ENCODE assay signal across 30 cellular contexts in the genomic region with DNA sequence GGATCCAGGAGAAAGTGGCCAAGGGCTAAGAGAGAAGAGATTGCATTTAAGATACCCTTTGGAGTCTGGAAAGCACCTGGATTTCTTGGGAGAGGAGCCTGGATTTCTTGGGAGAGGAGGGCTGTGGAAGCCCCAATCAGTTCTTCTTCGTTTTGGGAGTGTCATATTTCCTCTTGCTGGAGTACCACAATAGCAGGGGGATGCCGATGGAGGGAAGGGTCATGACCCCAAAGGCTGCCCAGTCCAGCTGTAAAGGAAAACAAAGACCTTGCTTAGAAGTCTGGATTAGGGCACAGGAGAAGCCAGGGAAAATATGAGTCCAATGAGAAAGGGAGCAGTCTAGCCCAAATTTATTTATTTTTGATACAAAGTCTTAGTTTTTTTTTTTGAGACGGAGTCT. TPM values are rescaled to one million over a fixed set of nuclear protein-coding genes. Genes with fewer than 3 reads are reported as not detected.
DNase-seq lines count a peak whose midpoint lies in the region; ATAC-seq and TF ChIP-seq lines count a peak whose summit lies in the region.
"Had no signal": no experiment of that assay in that cellular context is flagged by ENCODE, and none has a peak within 500 bp of the region (broad histone marks: within the 10 kb centered on the region; RNA-seq: fewer than 3 reads in every experiment).

No MANE protein-coding gene starts in this region.

- peak overlapping the region; percentile 42 for H3K27ac Mint-ChIP-seq in activated naive CD4-positive, alpha-beta T cell treated with anti-CD3 and anti-CD28 coated beads, Interleukin-2, amount 10 ng/mL, durations not matched to agents 7 days and 5 days
- H3K27ac Mint-ChIP-seq in activated naive CD4-positive, alpha-beta T cell treated with anti-CD3 and anti-CD28 coated beads, Interleukin-2, amount 50 U/mL, for 72 hours = peak overlapping the region in 1 of 2 donors; percentile 35
- peak overlapping the region in 2 of 3 experiments; percentile 49 to 91; a peak in 4 of 7 replicates for H3K27ac Mint-ChIP-seq in H9
- no peak overlapping the region for H3K27ac Mint-ChIP-seq in activated T-helper 1 cell treated with anti-CD3 and anti-CD28 coated beads, Interleukin-12 subunit alpha, Interleukin-12 subunit beta, Interleukin-2, Interleukin-4 antibody, amounts not matched to agents 30 ng/mL and 10 ng/mL and 1 ng/mL, durations not matched to agents 14 hours and 24 hours and 36 hours
- H3K27ac Mint-ChIP-seq: activated T-cell treated with anti-CD3 and anti-CD28 coated beads, Interleukin-2, amount 50 U/mL, for 72 hours had no signal

- no peaks in the 10 kb centered on the region for H3K79me2 ChIP-seq in H9 (ENCODE audit: insufficient read depth, low read length)

- H3K23ac ChIP-seq in H9 (ENCODE audit: insufficient read length, low read depth, low read length) (no peak overlapping the region), neuronal stem cell (ENCODE audit: low read depth, low read length, poor library complexity) (no peak overlapping the region)

- H2BK20ac ChIP-seq in H9 (ENCODE audit: low read depth, low read length, poor library complexity, severe bottlenecking) = no peak overlapping the region

- no peak overlapping the region for H3T11ph ChIP-seq in H9 (ENCODE audit: low read length)

- CTCF ChIA-PET in activated naive CD4-positive, alpha-beta T cell treated with anti-CD3 and anti-CD28 coated beads, Interleukin-2, amount 10 ng/mL, durations not matched to agents 7 days and 5 days (lab: Charles Lee) = interaction anchor here (0.9 kb wide), 1 partner anchor 20 kb away, joined by 5 read pairs; no protein-coding TSS in a partner anchor

- no peak overlapping the region for H2BK5ac ChIP-seq in H9 (ENCODE audit: insufficient read length, low read length)
- H2BK5ac ChIP-seq in neuronal stem cell (ENCODE audit: low read length) = no peak overlapping the region

- H3K27me3 ChIP-seq in H9 (ENCODE audit: insufficient read depth, low read length) = no peaks in the 10 kb centered on the region
- H3K27me3 ChIP-seq in ectodermal cell (ENCODE audit: control insufficient read depth, insufficient read depth, low read length, poor library complexity, severe bottlenecking) = no peaks in the 10 kb centered on the region
- H3K27me3 ChIP-seq in neuronal stem cell (ENCODE audit: control insufficient read depth in 3 of 3, insufficient read depth in 3 of 3, low read depth in 1 of 3, low read length in 3 of 3) = no peaks in the 10 kb centered on the region
- H3K27me3 ChIP-seq: BE2C, spleen had no signal

- no peaks in the 10 kb centered on the region for H3K23me2 ChIP-seq in H9 (ENCODE audit: insufficient read length, low read depth, low read length, poor library complexity, severe bottlenecking)

- H3K4me2 ChIP-seq in H9 (ENCODE audit: insufficient read depth, insufficient read length, low read length) = no peak overlapping the region
- H3K4me2 ChIP-seq in neuronal stem cell (ENCODE audit: insufficient read depth, low read length, poor library complexity, severe bottlenecking) = peak overlapping the region; percentile 29
- H3K4me2 ChIP-seq: A549 had no signal

- peaks cover 56% of the 10 kb centered on the region for H3K36me3 Mint-ChIP-seq in activated naive CD4-positive, alpha-beta T cell treated with anti-CD3 and anti-CD28 coated beads, Interleukin-2, amount 10 ng/mL, durations not matched to agents 7 days and 5 days
- H3K36me3 Mint-ChIP-seq in activated naive CD4-positive, alpha-beta T cell treated with anti-CD3 and anti-CD28 coated beads, Interleukin-2, amount 50 U/mL, for 72 hours = no peaks in the 10 kb centered on the region
- H3K36me3 Mint-ChIP-seq in H9 (ENCODE audit: insufficient read depth in 1 of 3, low read depth in 3 of 3) = peaks cover 29 to 58% (median 47%) of the 10 kb centered on the region in 3 experiments; a peak in 6 of 7 replicates
- peaks cover 52% of the 10 kb centered on the region for H3K36me3 Mint-ChIP-seq in activated T-helper 1 cell treated with anti-CD3 and anti-CD28 coated beads, Interleukin-12 subunit alpha, Interleukin-12 subunit beta, Interleukin-2, Interleukin-4 antibody, amounts not matched to agents 30 ng/mL and 10 ng/mL and 1 ng/mL, durations not matched to agents 14 hours and 24 hours and 36 hours (ENCODE audit: low read depth)

- ATAC-seq in activated naive CD4-positive, alpha-beta T cell treated with anti-CD3 and anti-CD28 coated beads, Interleukin-2, amount 50 U/mL, for 72 hours = no peak
- no peak for ATAC-seq in HG02571 (IDR thresholded peaks at IDR 0.05; ENCODE audit: unreplicated experiment)
- ATAC-seq: activated T-cell treated with anti-CD3 and anti-CD28 coated beads, Interleukin-2, amount 50 U/mL, for 72 hours; left lobe of liver; naive thymus-derived CD4-positive, alpha-beta T cell; SK-N-SH treated with all-trans-retinoic acid at 6 μM for 48 hours had no signal

- H2AK5ac ChIP-seq in H9 (ENCODE audit: insufficient read length, low read length) = no peak overlapping the region
- no peak overlapping the region for H2AK5ac ChIP-seq in neuronal stem cell (ENCODE audit: low read depth, low read length)

- H4K20me1 ChIP-seq in H9 (ENCODE audit: control insufficient read depth, insufficient read depth, insufficient read length) = no peaks in the 10 kb centered on the region

- H3K4ac ChIP-seq in H9 (ENCODE audit: low read depth, low read length) (no peak overlapping the region), neuronal stem cell (ENCODE audit: low read length) (no peak overlapping the region)

- no peak overlapping the region for H4K8ac ChIP-seq in H9 (replicated peaks; ENCODE audit: insufficient read length, low read depth, low read length)
- H4K8ac ChIP-seq in neuronal stem cell (ENCODE audit: low read depth, low read length) = no peak overlapping the region

- H3K18ac ChIP-seq in H9 (ENCODE audit: insufficient read length, low read depth, low read length) = no peak overlapping the region
- no peak overlapping the region for H3K18ac ChIP-seq in neuronal stem cell (ENCODE audit: low read length)

- no peaks in the 10 kb centered on the region for H3K9me3 ChIP-seq in H9 (ENCODE audit: control insufficient read depth, low read depth, low read length)
- H3K9me3 ChIP-seq in ectodermal cell (ENCODE audit: control insufficient read depth, low read length) = no peaks in the 10 kb centered on the region
- no peaks in the 10 kb centered on the region for H3K9me3 ChIP-seq in neuronal stem cell (replicated peaks in 1 of 2; ENCODE audit: control insufficient read depth in 2 of 2, insufficient read depth in 1 of 2, low read depth in 1 of 2, low read length in 2 of 2)
- H3K9me3 ChIP-seq: A549, BE2C, spleen had no signal

- WGBS in H9 (ENCODE audit: extremely low coverage, insufficient read length, low lambda C conversion rate) = no CpG with 5 or more reads among the region's 3 CpGs
- 43 to 51% methylated on average over 3 of the region's 3 CpGs for WGBS in ectodermal cell, 2 experiments
- WGBS in neuronal stem cell (ENCODE audit: extremely low coverage in 2 of 2, insufficient read length in 2 of 2, insufficient replicate concordance in 1 of 2), 2 donors = no CpG with 5 or more reads among the region's 3 CpGs

- H3K4me3 Mint-ChIP-seq in activated naive CD4-positive, alpha-beta T cell treated with anti-CD3 and anti-CD28 coated beads, Interleukin-2, amount 10 ng/mL, durations not matched to agents 7 days and 5 days = no peak overlapping the region
- H3K4me3 Mint-ChIP-seq in H9 = no peak overlapping the region
- no peak overlapping the region for H3K4me3 Mint-ChIP-seq in activated T-helper 1 cell treated with anti-CD3 and anti-CD28 coated beads, Interleukin-12 subunit alpha, Interleukin-12 subunit beta, Interleukin-2, Interleukin-4 antibody, amounts not matched to agents 30 ng/mL and 10 ng/mL and 1 ng/mL, durations not matched to agents 14 hours and 24 hours and 36 hours
- H3K4me3 Mint-ChIP-seq: activated naive CD4-positive, alpha-beta T cell treated with anti-CD3 and anti-CD28 coated beads for 36 hours; activated T-cell treated with anti-CD3 and anti-CD28 coated beads, Interleukin-2, amount 50 U/mL, for 72 hours; naive thymus-derived CD4-positive, alpha-beta T cell; type B pancreatic cell had no signal

- no peak overlapping the region for H4K5ac ChIP-seq in H9 (ENCODE audit: insufficient read length, low read depth, low read length)

- H3K27ac ChIP-seq in H9 (ENCODE audit: insufficient read length, low read depth, low read length) = no peak overlapping the region
- peak overlapping the region; percentile 17 for H3K27ac ChIP-seq in ectodermal cell (ENCODE audit: insufficient read depth, low read depth, low read length, poor library complexity, severe bottlenecking)
- H3K27ac ChIP-seq in neuronal stem cell (replicated peaks; ENCODE audit: low read length) = peak overlapping the region; percentile 81
- H3K27ac ChIP-seq: A549 had no signal

- peaks cover 29% of the 10 kb centered on the region for H3K4me1 Mint-ChIP-seq in activated naive CD4-positive, alpha-beta T cell treated with anti-CD3 and anti-CD28 coated beads, Interleukin-2, amount 10 ng/mL, durations not matched to agents 7 days and 5 days
- peaks cover 4 to 8% of the 10 kb centered on the region in 2 experiments; a peak in 3 of 4 replicates for H3K4me1 Mint-ChIP-seq in H9
- peaks cover 31% of the 10 kb centered on the region for H3K4me1 Mint-ChIP-seq in activated T-helper 1 cell treated with anti-CD3 and anti-CD28 coated beads, Interleukin-12 subunit alpha, Interleukin-12 subunit beta, Interleukin-2, Interleukin-4 antibody, amounts not matched to agents 30 ng/mL and 10 ng/mL and 1 ng/mL, durations not matched to agents 14 hours and 24 hours and 36 hours (ENCODE audit: low read depth)

- H2BK12ac ChIP-seq in H9 (ENCODE audit: insufficient read length, low read depth, low read length) (no peak overlapping the region), neuronal stem cell (ENCODE audit: low read length) (no peak overlapping the region)

- H3K4me1 ChIP-seq in H9 (ENCODE audit: insufficient read depth, low read length) = no peaks in the 10 kb centered on the region
- H3K4me1 ChIP-seq in ectodermal cell (ENCODE audit: control insufficient read depth, insufficient read depth, low read length) = peaks cover 17% of the 10 kb centered on the region
- peaks cover 8 to 21% of the 10 kb centered on the region in 2 donors for H3K4me1 ChIP-seq in neuronal stem cell (ENCODE audit: control insufficient read depth in 2 of 2, insufficient read depth in 1 of 2, low read depth in 1 of 2, low read length in 2 of 2)
- H3K4me1 ChIP-seq: BE2C had no signal

- no peaks in the 10 kb centered on the region for H3K9me3 Mint-ChIP-seq in activated naive CD4-positive, alpha-beta T cell treated with anti-CD3 and anti-CD28 coated beads, Interleukin-2, amount 10 ng/mL, durations not matched to agents 7 days and 5 days
- no peaks in the 10 kb centered on the region for H3K9me3 Mint-ChIP-seq in activated naive CD4-positive, alpha-beta T cell treated with anti-CD3 and anti-CD28 coated beads, Interleukin-2, amount 50 U/mL, for 72 hours
- H3K9me3 Mint-ChIP-seq in H9 = no peaks in the 10 kb centered on the region
- no peaks in the 10 kb centered on the region for H3K9me3 Mint-ChIP-seq in activated T-helper 1 cell treated with anti-CD3 and anti-CD28 coated beads, Interleukin-12 subunit alpha, Interleukin-12 subunit beta, Interleukin-2, Interleukin-4 antibody, amounts not matched to agents 30 ng/mL and 10 ng/mL and 1 ng/mL, durations not matched to agents 14 hours and 24 hours and 36 hours
- H3K9me3 Mint-ChIP-seq: activated naive CD4-positive, alpha-beta T cell treated with anti-CD3 and anti-CD28 coated beads for 36 hours; activated T-cell treated with anti-CD3 and anti-CD28 coated beads, Interleukin-2, amount 50 U/mL, for 72 hours; naive thymus-derived CD4-positive, alpha-beta T cell; type B pancreatic cell had no signal

- no peak overlapping the region for H3K56ac ChIP-seq in H9 (ENCODE audit: insufficient read length, low read depth, low read length)

- H3K27me3 Mint-ChIP-seq in activated naive CD4-positive, alpha-beta T cell treated with anti-CD3 and anti-CD28 coated beads, Interleukin-2, amount 10 ng/mL, durations not matched to agents 7 days and 5 days = no peaks in the 10 kb centered on the region
- no peaks in the 10 kb centered on the region for H3K27me3 Mint-ChIP-seq in H9 (ENCODE audit: low read depth)
- no peaks in the 10 kb centered on the region for H3K27me3 Mint-ChIP-seq in activated T-helper 1 cell treated with anti-CD3 and anti-CD28 coated beads, Interleukin-12 subunit alpha, Interleukin-12 subunit beta, Interleukin-2, Interleukin-4 antibody, amounts not matched to agents 30 ng/mL and 10 ng/mL and 1 ng/mL, durations not matched to agents 14 hours and 24 hours and 36 hours (ENCODE audit: insufficient read depth)
- H3K27me3 Mint-ChIP-seq: naive thymus-derived CD4-positive, alpha-beta T cell; type B pancreatic cell had no signal

- H3K4me3 ChIP-seq in ectodermal cell (ENCODE audit: insufficient read depth, low read depth, low read length) = peak overlapping the region; percentile 12
- H3K4me3 ChIP-seq in neuronal stem cell (ENCODE audit: low read length in 2 of 2) = no peak overlapping the region
- H3K4me3 ChIP-seq: A549, spleen had no signal

- no peak for DNase-seq in activated naive CD4-positive, alpha-beta T cell treated with anti-CD3 and anti-CD28 coated beads, Interleukin-2, amount 10 ng/mL, durations not matched to agents 7 days and 5 days
- no peak for DNase-seq in activated naive CD4-positive, alpha-beta T cell treated with anti-CD3 and anti-CD28 coated beads, Interleukin-2, amount 50 U/mL, for 72 hours (ENCODE audit: low spot score in 2 of 2)
- DNase-seq in H9 (no peak), neuronal stem cell (ENCODE audit: low spot score) (peak; percentile 72), hepatic stellate cell (ENCODE audit: low spot score) (no peak)
- no peak for DNase-seq in activated T-helper 1 cell treated with anti-CD3 and anti-CD28 coated beads, Interleukin-12 subunit alpha, Interleukin-12 subunit beta, Interleukin-2, Interleukin-4 antibody, amounts not matched to agents 30 ng/mL and 10 ng/mL and 1 ng/mL, durations not matched to agents 14 hours and 24 hours and 36 hours (ENCODE audit: low spot score)
- DNase-seq: activated naive CD4-positive, alpha-beta T cell treated with anti-CD3 and anti-CD28 coated beads for 36 hours; activated T-cell treated with anti-CD3 and anti-CD28 coated beads, Interleukin-2, amount 50 U/mL, for 72 hours; anterior cingulate cortex; caudate nucleus; dermis blood vessel endothelial cell; GOT3; KBM-7; mesenchymal stem cell; naive thymus-derived CD4-positive, alpha-beta T cell; NCI-H1436 treated with DMSO at 0.1 percent for 48 hours; NCI-H2107; NCI-H82; right cardiac atrium; substantia nigra; T-helper 2 cell had no signal

- H3K14ac ChIP-seq in H9 (ENCODE audit: insufficient read depth, low read length) (no peak overlapping the region), neuronal stem cell (ENCODE audit: low read length) (no peak overlapping the region)

- H2AFZ ChIP-seq in H9 (ENCODE audit: low read length) (no peak overlapping the region), neuronal stem cell (ENCODE audit: low read length) (no peak overlapping the region)

- H3K9ac ChIP-seq in H9 (ENCODE audit: extremely low read depth, insufficient read length, low read length) = no peak overlapping the region
- no peak overlapping the region for H3K9ac ChIP-seq in neuronal stem cell (ENCODE audit: low read depth, low read length, poor library complexity)

- TF ChIP-seq CTCF in H9 (conservative IDR thresholded peaks at IDR 0.05) = no peak

- intact Hi-C loops in activated T-helper 1 cell treated with anti-CD3 and anti-CD28 coated beads, Interleukin-12 subunit alpha, Interleukin-12 subunit beta, Interleukin-2, Interleukin-4 antibody, amounts not matched to agents 30 ng/mL and 10 ng/mL and 1 ng/mL, durations not matched to agents 14 hours and 24 hours and 36 hours (cut with micrococcal nuclease) = no loop called here

- H3K36me3 ChIP-seq in ectodermal cell (ENCODE audit: control insufficient read depth, insufficient read depth, low read length) (peaks cover 23% of the 10 kb centered on the region), neuronal stem cell (replicated peaks in 1 of 2; ENCODE audit: control insufficient read depth in 2 of 2, insufficient read depth in 2 of 2, low read length in 2 of 2) (peaks cover 21 to 72% of the 10 kb centered on the region in 2 donors)

- H3K79me1 ChIP-seq in H9 (ENCODE audit: insufficient read depth, low read depth, low read length, poor library complexity, severe bottlenecking) (no peaks in the 10 kb centered on the region), neuronal stem cell (ENCODE audit: low read depth, low read length) (no peaks in the 10 kb centered on the region)

- H4K91ac ChIP-seq in H9 (ENCODE audit: insufficient read length, low read depth, low read length) (no peak overlapping the region), neuronal stem cell (ENCODE audit: low read depth, low read length, poor library complexity) (no peak overlapping the region)

- H2BK120ac ChIP-seq in H9 (ENCODE audit: low read depth, low read length, poor library complexity, severe bottlenecking) = no peak overlapping the region
- no peak overlapping the region for H2BK120ac ChIP-seq in neuronal stem cell (ENCODE audit: low read depth, low read length)

- H2BK15ac ChIP-seq in H9 (ENCODE audit: low read depth, low read length) (no peak overlapping the region), neuronal stem cell (ENCODE audit: low read length) (no peak overlapping the region)

RNA-seq across cellular contexts. Expression of a gene that starts 11.3 kb away (rescaled TPM):
- total RNA-seq in activated naive CD4-positive, alpha-beta T cell treated with anti-CD3 and anti-CD28 coated beads, Interleukin-2, amount 50 U/mL, for 72 hours = 100 to 1,000 TPM; 178 TPM
- 170 and 172 TPM in 2 replicates for total RNA-seq in H9 (2021)
- polyA plus RNA-seq in ectodermal cell (2013, experiment 1 of 4) = 291 TPM
- polyA plus RNA-seq in ectodermal cell (2013, experiment 2 of 4) = 312 TPM
- polyA plus RNA-seq in ectodermal cell (2013, experiment 3 of 4) = 261 TPM
- 314 TPM for polyA plus RNA-seq in ectodermal cell (2013, experiment 4 of 4)
- 352 TPM for polyA plus RNA-seq in neuronal stem cell (2013, experiment 1 of 2)
- 349 TPM for polyA plus RNA-seq in neuronal stem cell (2013, experiment 2 of 2)
- 195 TPM in 2 replicates for total RNA-seq in activated T-helper 1 cell treated with anti-CD3 and anti-CD28 coated beads, Interleukin-12 subunit alpha, Interleukin-12 subunit beta, Interleukin-2, Interleukin-4 antibody, amounts not matched to agents 30 ng/mL and 10 ng/mL and 1 ng/mL, durations not matched to agents 14 hours and 24 hours and 36 hours

RNA-seq across cellular contexts. Expression of a gene that starts 31.1 kb away (rescaled TPM):
- total RNA-seq in activated naive CD4-positive, alpha-beta T cell treated with anti-CD3 and anti-CD28 coated beads, Interleukin-2, amount 50 U/mL, for 72 hours = 100 to 1,000 TPM; 131 to 238 TPM
- 103 and 111 TPM in 2 replicates for total RNA-seq in H9 (2021)
- 101 TPM for polyA plus RNA-seq in ectodermal cell (2013, experiment 1 of 4)
- polyA plus RNA-seq in ectodermal cell (2013, experiment 2 of 4) = 103 TPM
- polyA plus RNA-seq in ectodermal cell (2013, experiment 3 of 4) = 75.5 TPM
- polyA plus RNA-seq in ectodermal cell (2013, experiment 4 of 4) = 93.8 TPM
- 55.4 TPM for polyA plus RNA-seq in neuronal stem cell (2013, experiment 1 of 2)
- polyA plus RNA-seq in neuronal stem cell (2013, experiment 2 of 2) = 57.0 TPM
- total RNA-seq in activated T-helper 1 cell treated with anti-CD3 and anti-CD28 coated beads, Interleukin-12 subunit alpha, Interleukin-12 subunit beta, Interleukin-2, Interleukin-4 antibody, amounts not matched to agents 30 ng/mL and 10 ng/mL and 1 ng/mL, durations not matched to agents 14 hours and 24 hours and 36 hours = 221 and 222 TPM in 2 replicates

RNA-seq across cellular contexts. Expression of a gene that starts 44.2 kb away (rescaled TPM):
- total RNA-seq in activated naive CD4-positive, alpha-beta T cell treated with anti-CD3 and anti-CD28 coated beads, Interleukin-2, amount 50 U/mL, for 72 hours = 10 to 100 TPM; 31.3 to 32.2 TPM
- total RNA-seq in H9 (2021) = 45.6 and 49.4 TPM in 2 replicates
- polyA plus RNA-seq in ectodermal cell (2013, experiment 1 of 4) = 95.8 TPM
- polyA plus RNA-seq in ectodermal cell (2013, experiment 2 of 4) = 88.1 TPM
- 66.5 TPM for polyA plus RNA-seq in ectodermal cell (2013, experiment 3 of 4)
- polyA plus RNA-seq in ectodermal cell (2013, experiment 4 of 4) = 76.3 TPM
- 54.3 TPM for polyA plus RNA-seq in neuronal stem cell (2013, experiment 1 of 2)
- 51.2 TPM for polyA plus RNA-seq in neuronal stem cell (2013, experiment 2 of 2)
- total RNA-seq in activated T-helper 1 cell treated with anti-CD3 and anti-CD28 coated beads, Interleukin-12 subunit alpha, Interleukin-12 subunit beta, Interleukin-2, Interleukin-4 antibody, amounts not matched to agents 30 ng/mL and 10 ng/mL and 1 ng/mL, durations not matched to agents 14 hours and 24 hours and 36 hours = 59.5 and 64.5 TPM in 2 replicates

RNA-seq across cellular contexts. Expression of a gene that starts 45.2 kb away (rescaled TPM):
- 10 to 100 TPM; 36.0 to 51.7 TPM for total RNA-seq in activated naive CD4-positive, alpha-beta T cell treated with anti-CD3 and anti-CD28 coated beads, Interleukin-2, amount 50 U/mL, for 72 hours
- total RNA-seq in H9 (2021) = 50.6 and 55.0 TPM in 2 replicates
- 89.9 TPM for polyA plus RNA-seq in ectodermal cell (2013, experiment 1 of 4)
- 84.4 TPM for polyA plus RNA-seq in ectodermal cell (2013, experiment 2 of 4)
- polyA plus RNA-seq in ectodermal cell (2013, experiment 3 of 4) = 96.6 TPM
- 105 TPM for polyA plus RNA-seq in ectodermal cell (2013, experiment 4 of 4)
- polyA plus RNA-seq in neuronal stem cell (2013, experiment 1 of 2) = 81.9 TPM
- polyA plus RNA-seq in neuronal stem cell (2013, experiment 2 of 2) = 81.2 TPM
- total RNA-seq in activated T-helper 1 cell treated with anti-CD3 and anti-CD28 coated beads, Interleukin-12 subunit alpha, Interleukin-12 subunit beta, Interleukin-2, Interleukin-4 antibody, amounts not matched to agents 30 ng/mL and 10 ng/mL and 1 ng/mL, durations not matched to agents 14 hours and 24 hours and 36 hours = 66.8 and 67.1 TPM in 2 replicates

RNA-seq across cellular contexts. Expression of a gene that starts 51.6 kb away (rescaled TPM):
- total RNA-seq in activated naive CD4-positive, alpha-beta T cell treated with anti-CD3 and anti-CD28 coated beads, Interleukin-2, amount 50 U/mL, for 72 hours = under 1 TPM; 0.36 to 0.89 TPM
- 42.8 and 43.1 TPM in 2 replicates for total RNA-seq in H9 (2021)
- 7.1 TPM for polyA plus RNA-seq in ectodermal cell (2013, experiment 1 of 4)
- polyA plus RNA-seq in ectodermal cell (2013, experiment 2 of 4) = 7.4 TPM
- polyA plus RNA-seq in ectodermal cell (2013, experiment 3 of 4) = 7.5 TPM
- polyA plus RNA-seq in ectodermal cell (2013, experiment 4 of 4) = 6.5 TPM
- polyA plus RNA-seq in neuronal stem cell (2013, experiment 1 of 2) = 3.3 TPM
- 3.4 TPM for polyA plus RNA-seq in neuronal stem cell (2013, experiment 2 of 2)
- total RNA-seq in activated T-helper 1 cell treated with anti-CD3 and anti-CD28 coated beads, Interleukin-12 subunit alpha, Interleukin-12 subunit beta, Interleukin-2, Interleukin-4 antibody, amounts not matched to agents 30 ng/mL and 10 ng/mL and 1 ng/mL, durations not matched to agents 14 hours and 24 hours and 36 hours = 0.18 TPM in 1 of 2 replicates, not detected in the other
- total RNA-seq: dermis blood vessel endothelial cell, endothelial cell of umbilical vein, right cardiac atrium had no signal
- polyA plus RNA-seq: A549, endothelial cell of umbilical vein had no signal
